In the genomic region with DNA sequence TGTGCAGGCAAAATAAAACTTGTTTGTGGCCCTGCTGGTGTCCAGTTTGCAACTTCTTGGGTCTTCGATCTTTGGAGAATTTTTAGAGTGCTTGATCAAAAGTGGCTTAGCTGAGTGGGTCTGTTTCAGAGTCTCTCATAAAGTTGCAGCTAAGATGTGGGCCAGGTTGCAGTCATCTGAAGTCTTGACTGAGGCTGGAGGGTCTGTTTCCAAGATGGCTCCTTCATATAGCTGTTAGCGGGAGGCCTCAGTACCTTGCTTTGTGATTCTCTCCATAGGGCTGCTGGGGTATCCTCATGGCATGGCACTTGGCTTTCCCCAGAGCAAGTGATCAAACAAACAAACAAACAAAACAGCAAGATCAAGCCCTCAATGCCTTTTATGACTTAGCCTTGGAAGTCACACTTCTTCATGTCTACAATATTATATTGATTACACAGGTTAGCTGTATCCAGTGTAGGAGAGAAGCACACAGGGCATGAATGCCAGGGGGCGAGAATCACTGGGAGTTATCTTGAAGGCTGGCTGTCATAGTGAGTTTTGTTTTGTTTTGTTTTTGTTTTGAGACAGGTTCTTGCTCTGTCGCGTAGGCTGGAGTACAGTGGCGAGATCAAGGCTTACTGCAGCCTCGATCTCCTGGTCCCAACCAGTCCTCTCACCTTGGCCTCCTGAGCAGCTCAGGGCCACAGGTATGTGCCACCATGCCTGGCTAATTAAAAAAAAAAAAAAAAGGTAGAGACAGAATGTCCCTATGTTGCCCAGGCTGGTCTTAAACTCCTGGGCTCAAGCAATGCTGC, we compare ENCODE assay signal across 25 cellular contexts. TPM values are rescaled to one million over a fixed set of nuclear protein-coding genes. Genes with fewer than 3 reads are reported as not detected.
"Had no signal": no experiment of that assay in that cellular context is flagged by ENCODE, and none has a peak within 500 bp of the region (broad histone marks: within the 10 kb centered on the region; RNA-seq: fewer than 3 reads in every experiment).

No MANE protein-coding gene starts in this region.

- ATAC-seq: gastrocnemius medialis, heart right ventricle, left cardiac atrium, left lung, left ventricle myocardium superior, lower lobe of right lung, mucosa of descending colon had no signal

- H3K36me3 Mint-ChIP-seq: mesothelial cell of epicardium had no signal

- H3K9me3 Mint-ChIP-seq: mesothelial cell of epicardium had no signal

- DNase-seq: dermis blood vessel endothelial cell; dorsolateral prefrontal cortex; effector CD4-positive, alpha-beta T cell; effector memory CD4-positive, alpha-beta T cell; esophagus squamous epithelium; foreskin fibroblast; foreskin melanocyte; gastrocnemius medialis; glutamatergic neuron; heart right ventricle; hippocampal formation; left cardiac atrium; left lung; left ventricle myocardium superior; lower lobe of right lung; mesenchymal stem cell; mucosa of descending colon had no signal

- H3K4me1 ChIP-seq: gastrocnemius medialis had no signal

- H3K9me3 ChIP-seq: esophagus squamous epithelium, gastrocnemius medialis, heart right ventricle, left lung, lower lobe of right lung, mucosa of descending colon had no signal

- H3K27ac Mint-ChIP-seq: mesothelial cell of epicardium had no signal

- H3K4me3 ChIP-seq: coronary artery, dorsolateral prefrontal cortex, esophagus squamous epithelium, gastrocnemius medialis, heart right ventricle, left lung, lower lobe of right lung, mucosa of descending colon had no signal

- H3K27ac ChIP-seq: coronary artery, dorsolateral prefrontal cortex, esophagus squamous epithelium, gastrocnemius medialis, heart right ventricle, left lung, lower lobe of right lung had no signal

- H3K4me3 Mint-ChIP-seq: mesothelial cell of epicardium had no signal

- H3K36me3 ChIP-seq: esophagus squamous epithelium, gastrocnemius medialis, heart right ventricle, left lung, lower lobe of right lung had no signal

RNA-seq across cellular contexts. Expression of gene CYP26A1, which starts 10.2 kb away (rescaled TPM):
- total RNA-seq: epithelial cell of proximal tubule, esophagus squamous epithelium, gastrocnemius medialis, glomerular endothelial cell, heart right ventricle, kidney epithelial cell, left ventricle myocardium superior, lower lobe of right lung, mesenteric fat pad, mucosa of descending colon, myocyte had no signal

RNA-seq across cellular contexts. Expression of gene CYP26C1, which starts 23.3 kb away (rescaled TPM):
- total RNA-seq: gastrocnemius medialis, left ventricle myocardium superior, lower leg skin, myocyte had no signal
